ENCODE assay signal across 13 cellular contexts in the genomic region with DNA sequence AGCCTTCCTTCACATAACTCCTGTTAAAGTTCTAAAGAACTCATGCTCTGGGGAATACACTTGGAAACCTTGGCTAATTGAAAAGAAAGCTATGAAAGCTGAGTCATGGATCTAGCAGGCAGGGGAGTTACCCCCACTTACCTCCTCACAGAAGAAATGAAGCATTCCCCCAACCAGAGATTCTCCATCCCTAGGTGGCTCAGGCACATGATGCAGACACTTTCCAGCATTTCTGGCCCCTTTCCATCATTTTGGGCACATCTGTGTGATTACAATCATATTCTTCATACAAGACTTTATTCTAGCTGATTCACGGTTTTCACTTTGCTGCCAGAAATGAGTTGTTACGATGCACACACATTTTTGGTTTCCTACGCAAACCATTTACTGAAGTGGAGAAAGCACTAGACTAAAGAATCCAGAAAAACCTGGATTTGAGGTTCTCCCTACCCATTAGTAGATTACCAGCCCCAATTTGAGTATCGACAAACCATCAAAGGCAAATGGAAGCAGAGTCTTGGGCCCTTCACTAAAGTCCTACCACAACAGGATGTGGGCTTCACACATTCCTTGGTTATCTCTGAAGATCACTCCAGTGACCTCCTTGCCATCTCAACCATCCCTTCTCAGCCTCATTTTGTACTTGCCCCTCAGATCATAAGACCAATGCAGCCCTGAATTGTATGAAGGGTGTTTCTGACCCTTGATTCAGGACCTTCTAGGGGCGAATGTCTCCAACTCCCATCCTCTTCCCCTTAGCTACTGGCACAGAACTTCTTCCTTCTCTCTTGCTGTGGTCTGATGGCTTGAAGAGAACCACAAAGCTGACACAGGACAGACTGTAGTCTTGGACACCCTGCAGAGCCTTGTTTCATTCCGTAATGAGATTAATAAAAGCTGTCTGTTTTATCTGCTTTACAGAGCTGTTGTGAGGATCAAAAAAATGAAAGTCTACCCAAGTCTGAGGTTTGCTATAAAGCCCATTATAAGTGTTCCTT. TPM values are rescaled to one million over a fixed set of nuclear protein-coding genes. Genes with fewer than 3 reads are reported as not detected.
DNase-seq lines count a peak whose midpoint lies in the region; ATAC-seq and TF ChIP-seq lines count a peak whose summit lies in the region.
"Had no signal": no experiment of that assay in that cellular context is flagged by ENCODE, and none has a peak within 500 bp of the region (broad histone marks: within the 10 kb centered on the region; RNA-seq: fewer than 3 reads in every experiment).

No MANE protein-coding gene starts in this region.

- no peak for TF ChIP-seq CTCF in endothelial cell (IDR thresholded peaks at IDR 0.05; ENCODE audit: unreplicated experiment)
- TF ChIP-seq CTCF in right atrium auricular region (IDR thresholded peaks at IDR 0.05): no peak
- no peak for TF ChIP-seq CTCF in foreskin keratinocyte (conservative IDR thresholded peaks at IDR 0.05)
- no peak for TF ChIP-seq CTCF in esophagus squamous epithelium (IDR thresholded peaks at IDR 0.05)

- H3K27ac ChIP-seq in right atrium auricular region: no peak overlapping the region
- no peak overlapping the region for H3K27ac ChIP-seq in foreskin keratinocyte
- H3K27ac ChIP-seq in esophagus squamous epithelium: no peak overlapping the region

- intact Hi-C loops in esophagus squamous epithelium (cut with DNase I): no loop called here

- peaks cover 0 to 13% of the 10 kb centered on the region in 2 donors for H3K4me1 ChIP-seq in right atrium auricular region
- peaks cover 11% of the 10 kb centered on the region for H3K4me1 ChIP-seq in foreskin keratinocyte
- H3K4me1 ChIP-seq in esophagus squamous epithelium: peaks cover 0 to 12% (median 0%) of the 10 kb centered on the region in 3 donors

- H3K4me1 Mint-ChIP-seq in activated naive CD4-positive, alpha-beta T cell treated with anti-CD3 and anti-CD28 coated beads, Interleukin-2, amount 10 ng/mL, durations not matched to agents 7 days and 5 days: peaks cover 52% of the 10 kb centered on the region
- H3K4me1 Mint-ChIP-seq in T-helper 1 cell treated with Interleukin-12 subunit alpha and Interleukin-12 subunit beta and Interleukin-4 antibody, amounts not matched to agents 30 μg/mL and 1 μg/mL, for 36 hours (ENCODE audit: low read depth): peaks cover 33% of the 10 kb centered on the region
- H3K4me1 Mint-ChIP-seq in endothelial cell (ENCODE audit: unreplicated experiment): peaks cover 52% of the 10 kb centered on the region
- H3K4me1 Mint-ChIP-seq: mesothelial cell of epicardium had no signal

- H3K27me3 ChIP-seq in right atrium auricular region (no peaks in the 10 kb centered on the region), foreskin keratinocyte (no peaks in the 10 kb centered on the region), esophagus squamous epithelium (no peaks in the 10 kb centered on the region)

- H3K9me3 ChIP-seq in right atrium auricular region (no peaks in the 10 kb centered on the region), esophagus squamous epithelium (peaks cover 0 to 6% (median 5%) of the 10 kb centered on the region in 3 donors)

- ATAC-seq in foreskin keratinocyte: no peak

- no peaks in the 10 kb centered on the region for H3K36me3 ChIP-seq in right atrium auricular region
- H3K36me3 ChIP-seq in esophagus squamous epithelium: no peaks in the 10 kb centered on the region

- H3K27ac Mint-ChIP-seq in activated naive CD4-positive, alpha-beta T cell treated with anti-CD3 and anti-CD28 coated beads, Interleukin-2, amount 10 ng/mL, durations not matched to agents 7 days and 5 days: no peak overlapping the region
- peak overlapping the region; percentile 67 for H3K27ac Mint-ChIP-seq in T-helper 1 cell treated with Interleukin-12 subunit alpha and Interleukin-12 subunit beta and Interleukin-4 antibody, amounts not matched to agents 30 μg/mL and 1 μg/mL, for 36 hours
- peak overlapping the region; percentile 65 for H3K27ac Mint-ChIP-seq in endothelial cell (ENCODE audit: unreplicated experiment)
- H3K27ac Mint-ChIP-seq: mesothelial cell of epicardium had no signal

- peaks cover 10% of the 10 kb centered on the region for H3K36me3 Mint-ChIP-seq in activated naive CD4-positive, alpha-beta T cell treated with anti-CD3 and anti-CD28 coated beads, Interleukin-2, amount 10 ng/mL, durations not matched to agents 7 days and 5 days
- H3K36me3 Mint-ChIP-seq in T-helper 1 cell treated with Interleukin-12 subunit alpha and Interleukin-12 subunit beta and Interleukin-4 antibody, amounts not matched to agents 30 μg/mL and 1 μg/mL, for 36 hours (ENCODE audit: low read depth): peaks cover 3% of the 10 kb centered on the region
- H3K36me3 Mint-ChIP-seq in endothelial cell (ENCODE audit: low read depth, unreplicated experiment): peaks cover 2% of the 10 kb centered on the region
- H3K36me3 Mint-ChIP-seq: mesothelial cell of epicardium had no signal

- peaks cover 25% of the 10 kb centered on the region for H3K9me3 Mint-ChIP-seq in activated naive CD4-positive, alpha-beta T cell treated with anti-CD3 and anti-CD28 coated beads, Interleukin-2, amount 10 ng/mL, durations not matched to agents 7 days and 5 days
- peaks cover 4% of the 10 kb centered on the region for H3K9me3 Mint-ChIP-seq in T-helper 1 cell treated with Interleukin-12 subunit alpha and Interleukin-12 subunit beta and Interleukin-4 antibody, amounts not matched to agents 30 μg/mL and 1 μg/mL, for 36 hours
- H3K9me3 Mint-ChIP-seq in endothelial cell (ENCODE audit: unreplicated experiment): peaks cover 6% of the 10 kb centered on the region

- H3K4me3 Mint-ChIP-seq in activated naive CD4-positive, alpha-beta T cell treated with anti-CD3 and anti-CD28 coated beads, Interleukin-2, amount 10 ng/mL, durations not matched to agents 7 days and 5 days: no peak overlapping the region
- H3K4me3 Mint-ChIP-seq in T-helper 1 cell treated with Interleukin-12 subunit alpha and Interleukin-12 subunit beta and Interleukin-4 antibody, amounts not matched to agents 30 μg/mL and 1 μg/mL, for 36 hours: peak overlapping the region; percentile 1
- no peak overlapping the region for H3K4me3 Mint-ChIP-seq in endothelial cell (ENCODE audit: unreplicated experiment)
- H3K4me3 Mint-ChIP-seq: mesothelial cell of epicardium had no signal

- 66 to 75% methylated on average over 5 to 6 of the region's 6 CpGs for WGBS in esophagus squamous epithelium, 2 donors

- CTCF ChIA-PET in activated naive CD4-positive, alpha-beta T cell treated with anti-CD3 and anti-CD28 coated beads, Interleukin-2, amount 10 ng/mL, durations not matched to agents 7 days and 5 days (lab: Charles Lee): no interaction called here

- no peak for TF ChIP-seq POLR2A in esophagus squamous epithelium (IDR thresholded peaks at IDR 0.05)

- DNase-seq in activated naive CD4-positive, alpha-beta T cell treated with anti-CD3 and anti-CD28 coated beads, Interleukin-2, amount 10 ng/mL, durations not matched to agents 7 days and 5 days: peak; percentile 28
- no peak for DNase-seq in activated naive CD4-positive, alpha-beta T cell treated with Interleukin-2 at 50 U/mL for 16 hours
- DNase-seq in endothelial cell (ENCODE audit: low spot score): no peak
- no peak for DNase-seq in right atrium auricular region (ENCODE audit: low spot score)
- DNase-seq in foreskin keratinocyte: no peak
- no peak for DNase-seq in esophagus squamous epithelium (lab: John Stamatoyannopoulos, UW)
- no peak for DNase-seq in OCI-M2 (lab: John Stamatoyannopoulos, UW; ENCODE audit: unreplicated experiment)
- DNase-seq: activated effector memory CD4-positive, alpha-beta T cell treated with Interleukin-2 at 50 U/mL for 16 hours; NCI-H2081 treated with DMSO at 0.1 percent for 48 hours; posterior cingulate gyrus; SHP77 treated with DMSO at 0.1 percent for 48 hours had no signal

- no peaks in the 10 kb centered on the region for H3K27me3 Mint-ChIP-seq in activated naive CD4-positive, alpha-beta T cell treated with anti-CD3 and anti-CD28 coated beads, Interleukin-2, amount 10 ng/mL, durations not matched to agents 7 days and 5 days
- H3K27me3 Mint-ChIP-seq in T-helper 1 cell treated with Interleukin-12 subunit alpha and Interleukin-12 subunit beta and Interleukin-4 antibody, amounts not matched to agents 30 μg/mL and 1 μg/mL, for 36 hours (ENCODE audit: low read depth): peaks cover under 1% of the 10 kb centered on the region
- peaks cover 10% of the 10 kb centered on the region for H3K27me3 Mint-ChIP-seq in endothelial cell (ENCODE audit: unreplicated experiment)

- H3K4me3 ChIP-seq in right atrium auricular region: no peak overlapping the region
- H3K4me3 ChIP-seq in esophagus squamous epithelium: no peak overlapping the region

RNA-seq across cellular contexts. Expression of gene SNRK, which starts 42.5 kb away (rescaled TPM):
- total RNA-seq in endothelial cell (ENCODE audit: unreplicated experiment) (139 TPM), right atrium auricular region (10 to 100 TPM; 22.7 to 31.2 TPM), foreskin keratinocyte (29.4 and 36.0 TPM in 2 replicates), esophagus squamous epithelium (10 to 100 TPM; 27.0 to 42.0 (median 29.5) TPM)
- polyA plus RNA-seq in foreskin keratinocyte: 6.0 and 7.2 TPM in 2 replicates
